20 cellular contexts compared by ENCODE assay signal in the genomic region with DNA sequence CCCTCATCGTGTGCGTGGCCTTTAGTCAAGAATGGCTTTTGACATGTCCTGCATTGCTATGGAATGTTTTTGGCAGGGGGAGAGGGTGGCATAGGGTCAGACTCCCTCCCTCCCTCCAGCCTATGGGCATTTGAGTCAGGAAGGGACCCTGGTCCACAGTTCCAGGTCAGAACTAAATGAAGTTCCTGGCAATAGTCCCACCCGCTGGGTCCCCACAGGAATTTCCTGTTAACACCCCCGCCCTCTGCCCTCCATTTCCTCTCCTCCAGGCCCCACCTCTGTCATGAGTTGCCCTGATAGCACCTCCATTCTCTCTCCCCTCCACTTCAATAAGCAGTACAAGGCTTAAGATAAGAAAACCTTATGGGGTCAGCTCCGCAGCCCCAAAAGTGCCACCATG. TPM values are rescaled to one million over a fixed set of nuclear protein-coding genes. Genes with fewer than 3 reads are reported as not detected.
"Had no signal": no experiment of that assay in that cellular context is flagged by ENCODE, and none has a peak within 500 bp of the region (broad histone marks: within the 10 kb centered on the region; RNA-seq: fewer than 3 reads in every experiment).

No MANE protein-coding gene starts in this region.

- H3K4me1 ChIP-seq: prostate gland had no signal

- H3K36me3 ChIP-seq: heart left ventricle, prostate gland, suprapubic skin, upper lobe of right lung had no signal

- ATAC-seq: heart left ventricle; left cardiac atrium; mucosa of descending colon; naive thymus-derived CD4-positive, alpha-beta T cell; right cardiac atrium; stimulated activated naive CD8-positive, alpha-beta T cell treated with anti-CD3 and anti-CD28 coated beads, Interleukin-15, Interleukin-2, amounts not matched to agents 100 U/mL and 50 U/mL, for 24 hours; T-helper 17 cell; upper lobe of right lung had no signal

- H3K27ac Mint-ChIP-seq: activated naive CD8-positive, alpha-beta T cell treated with anti-CD3 and anti-CD28 coated beads for 36 hours; activated T-helper 1 cell treated with anti-CD3 and anti-CD28 coated beads, Interleukin-12 subunit alpha, Interleukin-12 subunit beta, Interleukin-2, Interleukin-4 antibody, amounts not matched to agents 30 ng/mL and 10 ng/mL and 1 ng/mL, durations not matched to agents 14 hours and 24 hours and 36 hours; naive thymus-derived CD4-positive, alpha-beta T cell; T-helper 17 cell had no signal

- DNase-seq: activated CD4-positive, alpha-beta T cell treated with anti-CD3 and anti-CD28 coated beads, Interleukin-2, amount 50 U/mL, for 1 hour; activated CD8-positive, alpha-beta memory T cell treated with anti-CD3 and anti-CD28 coated beads for 24 hours; activated naive CD8-positive, alpha-beta T cell treated with anti-CD3 and anti-CD28 coated beads for 36 hours; amygdala; effector memory CD4-positive, alpha-beta T cell; heart left ventricle; left cardiac atrium; mucosa of descending colon; naive thymus-derived CD4-positive, alpha-beta T cell; right cardiac atrium; stimulated activated naive CD8-positive, alpha-beta T cell treated with anti-CD3 and anti-CD28 coated beads, Interleukin-15, Interleukin-2, amounts not matched to agents 100 U/mL and 50 U/mL, for 24 hours; T-helper 17 cell; upper lobe of right lung had no signal

- H3K4me3 ChIP-seq: coronary artery, heart left ventricle, mucosa of descending colon, prostate gland, skin epidermis, suprapubic skin, upper lobe of right lung had no signal

- H3K4me1 Mint-ChIP-seq: activated naive CD8-positive, alpha-beta T cell treated with anti-CD3 and anti-CD28 coated beads for 36 hours had no signal

- H3K4me3 Mint-ChIP-seq: activated naive CD8-positive, alpha-beta T cell treated with anti-CD3 and anti-CD28 coated beads for 36 hours; activated T-helper 1 cell treated with anti-CD3 and anti-CD28 coated beads, Interleukin-12 subunit alpha, Interleukin-12 subunit beta, Interleukin-2, Interleukin-4 antibody, amounts not matched to agents 30 ng/mL and 10 ng/mL and 1 ng/mL, durations not matched to agents 14 hours and 24 hours and 36 hours; brain; central memory CD8-positive, alpha-beta T cell; naive thymus-derived CD4-positive, alpha-beta T cell; T-helper 17 cell had no signal

- H3K27ac ChIP-seq: heart left ventricle, prostate gland, suprapubic skin had no signal

- H3K9me3 ChIP-seq: heart left ventricle, mucosa of descending colon, prostate gland, suprapubic skin, upper lobe of right lung had no signal

- H3K27me3 ChIP-seq: heart left ventricle, suprapubic skin, upper lobe of right lung had no signal

- H3K36me3 Mint-ChIP-seq: brain had no signal

RNA-seq across cellular contexts. Expression of a gene that starts 40.8 kb away (rescaled TPM):
- total RNA-seq: activated T-helper 1 cell treated with anti-CD3 and anti-CD28 coated beads, Interleukin-12 subunit alpha, Interleukin-12 subunit beta, Interleukin-2, Interleukin-4 antibody, amounts not matched to agents 30 ng/mL and 10 ng/mL and 1 ng/mL, durations not matched to agents 14 hours and 24 hours and 36 hours had no signal
